ENCODE assay signal across 7 cellular contexts in genomic region chr5:57983426-57983825, GRCh38.
"Had no signal": no experiment of that assay in that cellular context is flagged by ENCODE, and none has a peak within 500 bp of the region (broad histone marks: within the 10 kb centered on the region; RNA-seq: fewer than 3 reads in every experiment).

No MANE protein-coding gene starts in this region.

- H3K27me3 Mint-ChIP-seq: IgD-negative memory B cell had no signal

- H3K4me2 ChIP-seq: KMS-11 had no signal

- H3K9ac ChIP-seq: KMS-11 had no signal

- H3K27ac ChIP-seq: HL-60, KMS-11 had no signal

- H3K36me3 Mint-ChIP-seq: IgD-negative memory B cell had no signal

- FAIRE-seq: HTR-8/SVneo had no signal

- H3K4me1 Mint-ChIP-seq: IgD-negative memory B cell had no signal

- DNase-seq: IMR-90, KBM-7, KG1 had no signal

- H3K27ac Mint-ChIP-seq: IgD-negative memory B cell had no signal

- H3K4me3 Mint-ChIP-seq: IgD-negative memory B cell had no signal

- H3K9me3 Mint-ChIP-seq: IgD-negative memory B cell had no signal
